ENCODE assay signal across 1 cellular context in genomic region chr16:3879258-3879886, GRCh38.
TF ChIP-seq lines count a peak whose summit lies in the region.

No MANE protein-coding gene starts in this region.

TF ChIP-seq in HEK293, 187 proteins besides CTCF, POLR2A, EP300 and RAD21 (continued from another document):
- peak; percentile 64; the same call in 1 of the 2 replicates for TF ChIP-seq PATZ1 (tag by site-specific recombination; IDR thresholded peaks at IDR 0.05)
- no peak for TF ChIP-seq ZNF433 (tag by site-specific recombination; IDR thresholded peaks at IDR 0.05; ENCODE audit: low read depth)
- TF ChIP-seq EGR2 (tag by site-specific recombination; IDR thresholded peaks at IDR 0.05; ENCODE audit: low read depth): peak; percentile 26; the same call in 1 of the 2 replicates
- TF ChIP-seq ZNF10 (tag by site-specific recombination; IDR thresholded peaks at IDR 0.05): no peak
- 0 out of 2 replicates have a peak, but pooled peaks have one; percentile 21 for TF ChIP-seq BCL6B (tag by site-specific recombination; IDR thresholded peaks at IDR 0.05)
- TF ChIP-seq ZNF555 (tag by site-specific recombination; conservative IDR thresholded peaks at IDR 0.05): no peak
- TF ChIP-seq ZNF391 (tag by site-specific recombination; IDR thresholded peaks at IDR 0.05; ENCODE audit: borderline replicate concordance, low read depth): 0 out of 2 replicates have a peak, but pooled peaks have one; percentile 23
- TF ChIP-seq ZNF2 (tag by site-specific recombination; IDR thresholded peaks at IDR 0.05): 0 out of 2 replicates have a peak, but pooled peaks have one; percentile 29
- 0 out of 2 replicates have a peak, but pooled peaks have one; percentile 39 for TF ChIP-seq ZBTB17 (tag by site-specific recombination; IDR thresholded peaks at IDR 0.05)
